9 cellular contexts compared by ENCODE assay signal in the genomic region with DNA sequence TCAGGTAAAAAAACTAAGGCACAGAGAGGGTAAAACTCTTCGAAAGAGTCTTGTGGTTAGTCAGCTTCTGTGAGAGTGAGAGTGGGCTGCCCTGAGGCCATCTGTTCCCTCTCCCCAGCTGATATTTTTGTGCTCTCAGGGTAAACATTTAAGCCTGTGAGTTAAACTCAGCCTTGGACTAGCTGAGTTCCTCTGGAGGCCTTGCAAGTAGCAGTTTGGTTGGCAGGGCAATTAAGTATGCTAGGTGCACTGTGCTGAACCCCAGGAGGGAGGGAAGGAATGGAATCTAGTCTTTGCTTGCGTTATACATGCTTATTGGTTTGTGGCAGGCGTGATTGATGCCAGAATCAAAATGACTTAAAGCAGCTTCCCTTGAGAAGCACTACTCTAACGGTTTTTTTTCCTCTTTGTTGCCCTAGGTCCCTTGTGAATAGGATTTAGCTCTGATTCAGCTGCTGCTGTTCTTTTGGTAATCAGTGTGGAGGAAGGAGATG.
A peak's percentile ranks its signal among the peaks of the same experiment; 100 is the strongest.
DNase-seq lines count a peak whose midpoint lies in the region; ATAC-seq and TF ChIP-seq lines count a peak whose summit lies in the region.
"Had no signal": no experiment of that assay in that cellular context is flagged by ENCODE, and none has a peak within 500 bp of the region (broad histone marks: within the 10 kb centered on the region; RNA-seq: fewer than 3 reads in every experiment).

No MANE protein-coding gene starts in this region.

- POLR2A ChIA-PET in activated CD4-positive, alpha-beta T cell treated with anti-CD3 and anti-CD28 coated beads for 36 hours (lab: Charles Lee): no interaction called here
- POLR2A ChIA-PET in activated CD4-positive, alpha-beta T cell treated with anti-CD3 and anti-CD28 coated beads, Interleukin-2, amount 10 ng/mL, durations not matched to agents 7 days and 5 days (lab: Charles Lee): no interaction called here
- POLR2A ChIA-PET in Panc1 (lab: Charles Lee): no interaction called here

- H3K27ac ChIP-seq in Panc1 (ENCODE audit: low read length): no peak overlapping the region

- H3K27me3 Mint-ChIP-seq in activated CD4-positive, alpha-beta T cell treated with anti-CD3 and anti-CD28 coated beads for 36 hours: peaks cover 8% of the 10 kb centered on the region
- H3K27me3 Mint-ChIP-seq in activated CD4-positive, alpha-beta T cell treated with anti-CD3 and anti-CD28 coated beads, Interleukin-2, amount 10 ng/mL, durations not matched to agents 7 days and 5 days: peaks cover 5% of the 10 kb centered on the region
- H3K27me3 Mint-ChIP-seq in activated CD4-positive, alpha-beta T cell treated with anti-CD3 and anti-CD28 coated beads, Interleukin-2, amount 10 ng/mL, durations not matched to agents 24 days and 14 days: no peaks in the 10 kb centered on the region

- H3K27ac Mint-ChIP-seq in activated CD4-positive, alpha-beta T cell treated with anti-CD3 and anti-CD28 coated beads for 36 hours: no peak overlapping the region
- H3K27ac Mint-ChIP-seq in activated CD4-positive, alpha-beta T cell treated with anti-CD3 and anti-CD28 coated beads, Interleukin-2, amount 10 ng/mL, durations not matched to agents 7 days and 5 days: no peak overlapping the region
- peak overlapping the region; percentile 1 for H3K27ac Mint-ChIP-seq in stimulated activated effector memory CD8-positive, alpha-beta T cell treated with anti-CD3 and anti-CD28 coated beads, Interleukin-12 subunit alpha, Interleukin-12 subunit beta, amount 100 ng/mL, for 72 hours
- H3K27ac Mint-ChIP-seq in activated CD4-positive, alpha-beta T cell treated with anti-CD3 and anti-CD28 coated beads, Interleukin-2, amount 10 ng/mL, durations not matched to agents 24 days and 14 days: no peak overlapping the region

- H3K4me3 ChIP-seq in Panc1 (ENCODE audit: low read depth in 2 of 2, low read length in 2 of 2): no peak overlapping the region

- CTCF ChIA-PET in activated CD4-positive, alpha-beta T cell treated with anti-CD3 and anti-CD28 coated beads for 36 hours (lab: Charles Lee): interaction anchor here (0.9 to 1.4 kb wide), 2 partner anchors 27 to 55 kb away, joined by 3 to 4 read pairs; no protein-coding TSS in a partner anchor
- CTCF ChIA-PET in activated CD4-positive, alpha-beta T cell treated with anti-CD3 and anti-CD28 coated beads, Interleukin-2, amount 10 ng/mL, durations not matched to agents 7 days and 5 days (lab: Charles Lee): no interaction called here
- CTCF ChIA-PET in Panc1 (lab: Charles Lee): no interaction called here

- no peaks in the 10 kb centered on the region for H3K9me3 Mint-ChIP-seq in activated CD4-positive, alpha-beta T cell treated with anti-CD3 and anti-CD28 coated beads for 36 hours (ENCODE audit: low read depth)
- no peaks in the 10 kb centered on the region for H3K9me3 Mint-ChIP-seq in activated CD4-positive, alpha-beta T cell treated with anti-CD3 and anti-CD28 coated beads, Interleukin-2, amount 10 ng/mL, durations not matched to agents 7 days and 5 days
- H3K9me3 Mint-ChIP-seq in stimulated activated effector memory CD8-positive, alpha-beta T cell treated with anti-CD3 and anti-CD28 coated beads, Interleukin-12 subunit alpha, Interleukin-12 subunit beta, amount 100 ng/mL, for 72 hours: no peaks in the 10 kb centered on the region
- no peaks in the 10 kb centered on the region for H3K9me3 Mint-ChIP-seq in activated CD4-positive, alpha-beta T cell treated with anti-CD3 and anti-CD28 coated beads, Interleukin-2, amount 10 ng/mL, durations not matched to agents 24 days and 14 days

- intact Hi-C loops in activated CD4-positive, alpha-beta T cell treated with anti-CD3 and anti-CD28 coated beads for 36 hours (cut with DNase I, micrococcal nuclease): loop anchor here (2.0 to 5.0 kb wide), 3 partner anchors 64 to 140 kb away; partner anchors contain the start of gene AUTS2 (in 1 of the 2)
- intact Hi-C loops in Panc1 (cut with micrococcal nuclease; ENCODE audit: unreplicated experiment): no loop called here
- intact Hi-C loops in activated CD4-positive, alpha-beta T cell treated with anti-CD3 and anti-CD28 coated beads, Interleukin-2, amount 10 ng/mL, durations not matched to agents 24 days and 14 days (cut with micrococcal nuclease): no loop called here

- no peaks in the 10 kb centered on the region for H3K9me3 ChIP-seq in Panc1 (ENCODE audit: control insufficient read depth, insufficient read depth, low read depth, low read length)

- ATAC-seq in activated CD4-positive, alpha-beta T cell treated with anti-CD3 and anti-CD28 coated beads for 36 hours: peak; percentile 46
- peak; percentile 51 for ATAC-seq in HG02973 (IDR thresholded peaks at IDR 0.05; ENCODE audit: unreplicated experiment)
- ATAC-seq in Panc1: 0 out of 2 replicates have a peak, but pooled peaks have one; percentile 26
- peak; percentile 43 for ATAC-seq in stimulated activated effector memory CD8-positive, alpha-beta T cell treated with anti-CD3 and anti-CD28 coated beads, Interleukin-12 subunit alpha, Interleukin-12 subunit beta, amount 100 ng/mL, for 72 hours
- no peak for ATAC-seq in omental fat pad (ENCODE audit: low FRiP score)

- peaks cover 17% of the 10 kb centered on the region for H3K4me1 Mint-ChIP-seq in activated CD4-positive, alpha-beta T cell treated with anti-CD3 and anti-CD28 coated beads for 36 hours
- peaks cover 14% of the 10 kb centered on the region for H3K4me1 Mint-ChIP-seq in activated CD4-positive, alpha-beta T cell treated with anti-CD3 and anti-CD28 coated beads, Interleukin-2, amount 10 ng/mL, durations not matched to agents 7 days and 5 days
- H3K4me1 Mint-ChIP-seq in stimulated activated effector memory CD8-positive, alpha-beta T cell treated with anti-CD3 and anti-CD28 coated beads, Interleukin-12 subunit alpha, Interleukin-12 subunit beta, amount 100 ng/mL, for 72 hours: peaks cover 23% of the 10 kb centered on the region
- no peaks in the 10 kb centered on the region for H3K4me1 Mint-ChIP-seq in activated CD4-positive, alpha-beta T cell treated with anti-CD3 and anti-CD28 coated beads, Interleukin-2, amount 10 ng/mL, durations not matched to agents 24 days and 14 days

- TF ChIP-seq CTCF in Panc1 (IDR thresholded peaks at IDR 0.05) (no peak), omental fat pad (IDR thresholded peaks at IDR 0.05) (no peak)

- H3K36me3 Mint-ChIP-seq in activated CD4-positive, alpha-beta T cell treated with anti-CD3 and anti-CD28 coated beads for 36 hours (ENCODE audit: low read depth): no peaks in the 10 kb centered on the region
- no peaks in the 10 kb centered on the region for H3K36me3 Mint-ChIP-seq in activated CD4-positive, alpha-beta T cell treated with anti-CD3 and anti-CD28 coated beads, Interleukin-2, amount 10 ng/mL, durations not matched to agents 7 days and 5 days (ENCODE audit: low read depth)
- H3K36me3 Mint-ChIP-seq in stimulated activated effector memory CD8-positive, alpha-beta T cell treated with anti-CD3 and anti-CD28 coated beads, Interleukin-12 subunit alpha, Interleukin-12 subunit beta, amount 100 ng/mL, for 72 hours: no peaks in the 10 kb centered on the region
- no peaks in the 10 kb centered on the region for H3K36me3 Mint-ChIP-seq in activated CD4-positive, alpha-beta T cell treated with anti-CD3 and anti-CD28 coated beads, Interleukin-2, amount 10 ng/mL, durations not matched to agents 24 days and 14 days (ENCODE audit: low read depth)

- peak; percentile 14 for DNase-seq in activated CD4-positive, alpha-beta T cell treated with anti-CD3 and anti-CD28 coated beads for 36 hours
- DNase-seq in activated CD4-positive, alpha-beta T cell treated with anti-CD3 and anti-CD28 coated beads, Interleukin-2, amount 10 ng/mL, durations not matched to agents 7 days and 5 days: no peak
- DNase-seq in Panc1 (ENCODE audit: low read depth, low spot score) (no peak), NCI-H226 (no peak), omental fat pad (ENCODE audit: low spot score) (no peak)
- peak in 1 of 2 donors; percentile 49 for DNase-seq in stimulated activated effector memory CD8-positive, alpha-beta T cell treated with anti-CD3 and anti-CD28 coated beads, Interleukin-12 subunit alpha, Interleukin-12 subunit beta, amount 100 ng/mL, for 72 hours (ENCODE audit: low spot score in 2 of 2)
- DNase-seq in activated CD4-positive, alpha-beta T cell treated with anti-CD3 and anti-CD28 coated beads, Interleukin-2, amount 10 ng/mL, durations not matched to agents 24 days and 14 days: no peak
- DNase-seq: AML-193 had no signal

- H3K4me1 ChIP-seq in Panc1 (ENCODE audit: control insufficient read depth, insufficient read depth, low read length): no peaks in the 10 kb centered on the region

- in situ Hi-C loops in Panc1 (cut with HindIII; ENCODE audit: low pct_unique_long_range_greater_than_20kb, low sequenced_read_pairs): no loop called here

- no TSS peak for BruUV-seq in Panc1 (replicated peaks; lab: Mats Ljungman, UMichigan)

- no peaks in the 10 kb centered on the region for H3K27me3 ChIP-seq in Panc1 (ENCODE audit: control insufficient read depth, insufficient read depth, low read length)

- no peak overlapping the region for H3K4me3 Mint-ChIP-seq in activated CD4-positive, alpha-beta T cell treated with anti-CD3 and anti-CD28 coated beads for 36 hours
- H3K4me3 Mint-ChIP-seq in activated CD4-positive, alpha-beta T cell treated with anti-CD3 and anti-CD28 coated beads, Interleukin-2, amount 10 ng/mL, durations not matched to agents 7 days and 5 days: no peak overlapping the region
- H3K4me3 Mint-ChIP-seq in stimulated activated effector memory CD8-positive, alpha-beta T cell treated with anti-CD3 and anti-CD28 coated beads, Interleukin-12 subunit alpha, Interleukin-12 subunit beta, amount 100 ng/mL, for 72 hours: no peak overlapping the region
- H3K4me3 Mint-ChIP-seq in activated CD4-positive, alpha-beta T cell treated with anti-CD3 and anti-CD28 coated beads, Interleukin-2, amount 10 ng/mL, durations not matched to agents 24 days and 14 days: no peak overlapping the region

- H3K36me3 ChIP-seq in Panc1 (ENCODE audit: control insufficient read depth, insufficient read depth, low read length): no peaks in the 10 kb centered on the region

Comparison
In these comparisons a context has a peak if more than half of its experiments do, and no peak if none do; other contexts are left out.
1. intact Hi-C loops: an anchor here in activated CD4-positive, alpha-beta T cell treated with anti-CD3 and anti-CD28 coated beads for 36 hours (2.0 to 5.0 kb wide); none called in Panc1 and activated CD4-positive, alpha-beta T cell treated with anti-CD3 and anti-CD28 coated beads, Interleukin-2, amount 10 ng/mL, durations not matched to agents 24 days and 14 days.